7 cellular contexts compared by ENCODE assay signal in genomic region chr3:75785091-75785755, GRCh38.
DNase-seq lines count a peak whose midpoint lies in the region; ATAC-seq and TF ChIP-seq lines count a peak whose summit lies in the region.
"Not testable (repeated sequence)": the region's sequence is repeated elsewhere in the genome, so short reads cannot be mapped to it uniquely, and the experiment has no call there.

ZNF717 (minus strand) TSS chr3:75785549; CDS start chr3:75783362, 2,187 bp downstream.

- peak within 1 kb of the TSS; percentile 96 for H3K4me3 Mint-ChIP-seq in memory B cell

- H3K27ac ChIP-seq in epithelial cell of prostate: peak within 1 kb of the TSS; percentile 38

- H3K27ac Mint-ChIP-seq in memory B cell: peak within 1 kb of the TSS; percentile 96

- TF ChIP-seq CTCF in GM13976 (IDR thresholded peaks at IDR 0.05; ENCODE audit: borderline replicate concordance, control extremely low read depth, extremely low read depth, insufficient read depth, missing control alignments): not testable (repeated sequence)

- peaks cover 17% of the 10 kb centered on the region for H3K36me3 Mint-ChIP-seq in memory B cell

- in situ Hi-C loops in GM13976 (cut with MboI; ENCODE audit: low sequenced_read_pairs, unreplicated experiment): not testable (repeated sequence)

- DNase-seq in GM13976 (ENCODE audit: low spot score) (peak; percentile 63), NCI-H1417 (lab: John Stamatoyannopoulos, UW) (peak; percentile 83 to 93 (median 86)), T follicular helper cell (ENCODE audit: low read depth) (peak; percentile 87), epithelial cell of prostate (ENCODE audit: low read depth, low spot score) (peak; percentile 34), memory B cell (ENCODE audit: low spot score in 2 of 2) (peak; percentile 96 to 97)
- peak; percentile 97 for DNase-seq in activated effector memory CD4-positive, alpha-beta T cell treated with anti-CD3 and anti-CD28 coated beads, Interleukin-2, amount 50 U/mL, for 16 hours
- peak; percentile 86 to 93 for DNase-seq in stimulated activated CD4-positive, alpha-beta T cell treated with anti-CD3 and anti-CD28 coated beads, Interleukin-15, amount 100 ng/mL, for 1 hour (ENCODE audit: low read depth in 1 of 2, low spot score in 1 of 2)

- not testable (repeated sequence) for H3K27me3 Mint-ChIP-seq in memory B cell

- ATAC-seq in memory B cell (ENCODE audit: low read depth): peak; percentile 43

- H3K9me3 Mint-ChIP-seq in memory B cell: not testable (repeated sequence)

- peaks cover 10% of the 10 kb centered on the region for H3K4me1 Mint-ChIP-seq in memory B cell

Comparison
In these comparisons a context has a peak if more than half of its experiments do, and no peak if none do; other contexts are left out.
1. Peak in every context shown above with its lines: DNase-seq, ATAC-seq and H3K27ac ChIP-seq.
2. DNase-seq: peak in every context shown above with its lines; median percentile 97 in activated effector memory CD4-positive, alpha-beta T cell treated with anti-CD3 and anti-CD28 coated beads, Interleukin-2, amount 50 U/mL, for 16 hours; 96 in memory B cell; 90 in stimulated activated CD4-positive, alpha-beta T cell treated with anti-CD3 and anti-CD28 coated beads, Interleukin-15, amount 100 ng/mL, for 1 hour; 87 in T follicular helper cell; 86 in NCI-H1417; 63 in GM13976; 34 in epithelial cell of prostate.